26 cellular contexts compared by ENCODE assay signal in the genomic region with DNA sequence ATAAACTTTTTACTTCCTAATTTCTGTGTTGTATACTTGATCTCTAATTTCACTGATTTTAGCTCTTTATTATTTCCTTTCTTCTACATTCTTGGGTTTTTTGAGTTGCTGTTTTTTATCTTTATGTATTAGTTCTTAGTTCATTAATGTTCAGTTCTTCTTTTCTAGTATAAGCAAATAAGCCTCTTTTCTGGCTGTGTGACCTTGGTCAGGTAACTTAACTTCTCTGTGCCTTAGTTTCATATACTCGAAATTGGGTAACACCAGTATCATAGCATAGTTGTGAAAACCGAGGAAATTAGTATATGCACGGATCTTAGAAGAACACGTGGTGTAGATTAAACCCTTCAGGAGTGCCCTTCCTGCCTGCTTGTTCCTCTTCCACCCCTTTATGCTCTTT.
"Had no signal": no experiment of that assay in that cellular context is flagged by ENCODE, and none has a peak within 500 bp of the region (broad histone marks: within the 10 kb centered on the region; RNA-seq: fewer than 3 reads in every experiment).

No MANE protein-coding gene starts in this region.

- DNase-seq: activated CD4-positive, alpha-beta T cell treated with anti-CD3 and anti-CD28 coated beads for 36 hours; activated CD4-positive, alpha-beta T cell treated with anti-CD3 and anti-CD28 coated beads, Interleukin-2, amount 10 ng/mL, durations not matched to agents 7 days and 5 days; activated CD4-positive, alpha-beta T cell treated with anti-CD3 and anti-CD28 coated beads, Interleukin-2, amount 50 U/mL, for 48 hours; activated CD8-positive, alpha-beta T cell treated with anti-CD3 and anti-CD28 coated beads, Interleukin-2, amount 10 ng/mL, durations not matched to agents 7 days and 5 days; activated gamma-delta T cell treated with Interleukin-2 at 50 U/mL for 16 hours; activated naive CD4-positive, alpha-beta T cell treated with anti-CD3 and anti-CD28 coated beads for 36 hours; activated T-cell treated with anti-CD3 and anti-CD28 coated beads for 4 hours; activated T-cell treated with anti-CD3 and anti-CD28 coated beads, Interleukin-2, amount 50 U/mL, for 4 hours; adrenal gland; body of pancreas; caudate nucleus; cerebellar nuclear complex; MM.1S; NCI-H1092; NCI-H1436 treated with DMSO at 0.1 percent for 48 hours; NCI-H1694 treated with DMSO at 0.1 percent for 48 hours; NCI-H2029; NCI-H510A; NCI-H526; NCI-H748 treated with DMSO at 0.1 percent for 48 hours; NK-92 treated with Interleukin-12 subunit alpha and Interleukin-12 subunit beta, amount 100 ng/mL, for 24 hours; OCI-M1; Right ventricle myocardium superior; SJCRH30; T-cell; T-helper 17 cell had no signal
